18 cellular contexts compared by ENCODE assay signal in the genomic region with DNA sequence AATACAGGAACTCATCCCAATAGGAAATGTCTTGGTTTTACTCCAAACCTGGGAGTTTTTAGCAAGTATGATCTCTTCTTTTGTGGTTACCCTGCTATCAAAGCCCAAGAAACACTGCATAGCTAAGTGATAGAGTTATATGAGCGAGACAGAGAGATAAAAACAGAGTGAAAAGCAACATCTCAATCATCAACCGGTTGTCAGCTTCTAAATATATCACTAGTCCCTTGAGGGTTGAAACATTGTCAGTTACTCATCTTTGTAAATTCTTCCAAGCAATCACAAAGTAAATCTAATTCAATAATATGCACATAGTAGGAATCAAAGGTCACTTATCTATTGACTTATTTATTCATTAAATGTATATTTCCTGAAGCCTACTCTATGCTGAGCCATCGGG.
DNase-seq lines count a peak whose midpoint lies in the region; ATAC-seq, FAIRE-seq and TF ChIP-seq lines count a peak whose summit lies in the region.
"Had no signal": no experiment of that assay in that cellular context is flagged by ENCODE, and none has a peak within 500 bp of the region (broad histone marks: within the 10 kb centered on the region; RNA-seq: fewer than 3 reads in every experiment).

No MANE protein-coding gene starts in this region.

- H3K4me3 ChIP-seq in BLaER1, result peak overlapping the region; percentile 23; the same call in 1 of the 2 replicates
- no peak overlapping the region for H3K4me3 ChIP-seq in astrocyte (ENCODE audit: insufficient read depth, low read depth, low read length)
- H3K4me3 ChIP-seq in neural cell (ENCODE audit: low read length), result no peak overlapping the region
- H3K4me3 ChIP-seq: A549, GM23338 had no signal

- H3K27me3 ChIP-seq in BLaER1, result no peaks in the 10 kb centered on the region
- H3K27me3 ChIP-seq in astrocyte (ENCODE audit: insufficient read depth, low read length), result no peaks in the 10 kb centered on the region
- no peaks in the 10 kb centered on the region for H3K27me3 ChIP-seq in neural cell (ENCODE audit: insufficient read depth, low read depth, low read length)

- peak; percentile 88 for FAIRE-seq in astrocyte (lab: Jason Lieb, UNC)
- FAIRE-seq: A549, H54 had no signal

- H3K27ac ChIP-seq in BLaER1, result peak overlapping the region; percentile 72
- H3K27ac ChIP-seq in astrocyte (ENCODE audit: low read depth, low read length), result no peak overlapping the region
- peak overlapping the region; percentile 68 for H3K27ac ChIP-seq in neural cell (ENCODE audit: low read length)
- H3K27ac ChIP-seq: 22Rv1, A549 had no signal

- no peaks in the 10 kb centered on the region for H3F3A ChIP-seq in neural cell (ENCODE audit: insufficient read depth, low read length, poor library complexity, severe bottlenecking)

- H3K27me3 Mint-ChIP-seq in astrocyte (ENCODE audit: low read depth, unreplicated experiment), result no peaks in the 10 kb centered on the region

- DNase-seq in astrocyte (ENCODE audit: low read depth), result peak; percentile 23
- DNase-seq in amniotic stem cell (lab: John Stamatoyannopoulos, UW), result no peak
- no peak for DNase-seq in NCI-H146 (lab: John Stamatoyannopoulos, UW)
- DNase-seq: AML-193; Calu3; CD8-positive, alpha-beta T cell; DMS79 treated with DMSO at 0.1 percent for 48 hours; GF-D8; HFFc6 had no signal

- H3K9me3 ChIP-seq in BLaER1 (peaks cover 45% of the 10 kb centered on the region), astrocyte (ENCODE audit: insufficient read depth, low read depth, low read length) (no peaks in the 10 kb centered on the region), neural cell (ENCODE audit: low read length) (no peaks in the 10 kb centered on the region)
- H3K9me3 ChIP-seq: A549 had no signal

- peak; percentile 52 for ATAC-seq in HG03060 (IDR thresholded peaks at IDR 0.05; ENCODE audit: low read depth, unreplicated experiment)
- ATAC-seq in HG03520 (IDR thresholded peaks at IDR 0.05; ENCODE audit: unreplicated experiment), result no peak
- ATAC-seq: A549; CD8-positive, alpha-beta T cell; GM23338; HCT116 had no signal

- H2AFZ ChIP-seq in astrocyte (ENCODE audit: low read depth, low read length) (no peak overlapping the region), neural cell (ENCODE audit: low read depth, low read length) (no peak overlapping the region)
- H2AFZ ChIP-seq: GM23338 had no signal

- TF ChIP-seq EP300 in neural cell (conservative IDR thresholded peaks at IDR 0.05; ENCODE audit: poor library complexity, severe bottlenecking), result peak; percentile 63

- H3K4me1 ChIP-seq in BLaER1, result peaks cover 36% of the 10 kb centered on the region
- H3K4me1 ChIP-seq in astrocyte (ENCODE audit: insufficient read depth, low read length), result no peaks in the 10 kb centered on the region
- H3K4me1 ChIP-seq: A549 had no signal

- H3K79me2 ChIP-seq in astrocyte (ENCODE audit: insufficient read depth, low read length) (no peaks in the 10 kb centered on the region), neural cell (replicated peaks; ENCODE audit: insufficient read depth, low read length) (no peaks in the 10 kb centered on the region)

- H3K36me3 Mint-ChIP-seq in astrocyte (ENCODE audit: low read depth, unreplicated experiment), result no peaks in the 10 kb centered on the region
- H3K36me3 Mint-ChIP-seq: CD8-positive, alpha-beta T cell had no signal

- H3K27ac Mint-ChIP-seq in astrocyte (ENCODE audit: unreplicated experiment), result no peak overlapping the region
- H3K27ac Mint-ChIP-seq: CD8-positive, alpha-beta T cell; GM23338; HFFc6 had no signal

- peaks cover 3% of the 10 kb centered on the region for H3K9me3 Mint-ChIP-seq in astrocyte (ENCODE audit: unreplicated experiment)
- H3K9me3 Mint-ChIP-seq: CD8-positive, alpha-beta T cell had no signal

- H3K4me2 ChIP-seq in BLaER1, result peak overlapping the region; percentile 84
- no peak overlapping the region for H3K4me2 ChIP-seq in astrocyte (ENCODE audit: low read length)
- no peak overlapping the region for H3K4me2 ChIP-seq in neural cell (ENCODE audit: low read length)
- H3K4me2 ChIP-seq: A549, GM23338 had no signal

- TF ChIP-seq CTCF in astrocyte (IDR thresholded peaks at IDR 0.05; ENCODE audit: insufficient read depth, low read depth, low read length) (no peak), neural cell (IDR thresholded peaks at IDR 0.05; ENCODE audit: poor library complexity, severe bottlenecking) (no peak)

- H3K9ac ChIP-seq in BLaER1 (no peak overlapping the region), astrocyte (ENCODE audit: low read length) (no peak overlapping the region), neural cell (ENCODE audit: low read length) (no peak overlapping the region)

- H3K4me3 Mint-ChIP-seq in astrocyte (ENCODE audit: unreplicated experiment), result no peak overlapping the region
- H3K4me3 Mint-ChIP-seq: CD8-positive, alpha-beta T cell; GM23338; HFFc6 had no signal

- no peaks in the 10 kb centered on the region for H3K9me2 ChIP-seq in neural cell (ENCODE audit: insufficient read depth, low read length)

- H4K20me1 ChIP-seq in BLaER1 (no peaks in the 10 kb centered on the region), astrocyte (ENCODE audit: insufficient read depth, low read length) (no peaks in the 10 kb centered on the region), neural cell (ENCODE audit: insufficient read depth) (no peaks in the 10 kb centered on the region)

- H3K36me3 ChIP-seq in BLaER1 (no peaks in the 10 kb centered on the region), astrocyte (ENCODE audit: insufficient read depth, low read length) (no peaks in the 10 kb centered on the region), neural cell (ENCODE audit: insufficient read depth, low read length) (no peaks in the 10 kb centered on the region)

- H3K4me1 Mint-ChIP-seq in astrocyte (ENCODE audit: low read depth, unreplicated experiment), result peaks cover 7% of the 10 kb centered on the region
- H3K4me1 Mint-ChIP-seq: GM23338 had no signal

- no peak for TF ChIP-seq RAD21 in neural cell (conservative IDR thresholded peaks at IDR 0.05)

TF ChIP-seq in neural cell, 6 proteins besides CTCF, POLR2A, EP300 and RAD21:
- TF ChIP-seq SMC3 (conservative IDR thresholded peaks at IDR 0.05; ENCODE audit: poor library complexity), result no peak
- TF ChIP-seq POLR2AphosphoS5 (IDR thresholded peaks at IDR 0.05), result peak; percentile 45
